Comparison of ENCODE assay signal across 1 cellular context in genomic region chr11:9613830-9614762, GRCh38.
TF ChIP-seq lines count a peak whose summit lies in the region.

No MANE protein-coding gene starts in this region.

TF ChIP-seq in K562, 482 proteins besides CTCF, POLR2A, EP300 and RAD21 (continued from another document and continues in another):
- TF ChIP-seq ZNF318 (IDR thresholded peaks at IDR 0.05; ENCODE audit: borderline replicate concordance in 1 of 2, low read depth in 1 of 2) (no peak), TAF15 (IDR thresholded peaks at IDR 0.05; ENCODE audit: low read depth, low read length) (no peak), MEF2A (IDR thresholded peaks at IDR 0.05; ENCODE audit: control insufficient read depth, low read depth, low read length) (no peak), NELFE (IDR thresholded peaks at IDR 0.05; ENCODE audit: insufficient read depth, insufficient read length) (peak; percentile 20), SMAD1 (IDR thresholded peaks at IDR 0.05; ENCODE audit: low read depth, low read length, partially characterized antibody) (no peak), CTCFL (IDR thresholded peaks at IDR 0.05; ENCODE audit: borderline replicate concordance, insufficient read depth, low read depth, low read length, poor library complexity, severe bottlenecking) (peak; percentile 80), DEAF1 (CRISPR knock-in tag; IDR thresholded peaks at IDR 0.05) (peak; percentile 81), HEY1 (CRISPR knock-in tag; IDR thresholded peaks at IDR 0.05; ENCODE audit: borderline replicate concordance) (no peak), PTBP1 (IDR thresholded peaks at IDR 0.05; ENCODE audit: low read depth, low read length) (no peak), TCFL5 (CRISPR knock-in tag; conservative IDR thresholded peaks at IDR 0.05) (no peak), CHD1 (IDR thresholded peaks at IDR 0.05; ENCODE audit: low read length) (no peak), PYGO2 (tag; IDR thresholded peaks at IDR 0.05) (no peak), ZNF695 (CRISPR knock-in tag; IDR thresholded peaks at IDR 0.05) (no peak), ZNF133 (CRISPR knock-in tag; IDR thresholded peaks at IDR 0.05) (no peak), MAFK (IDR thresholded peaks at IDR 0.05; ENCODE audit: low read length) (no peak), ZNF75A (CRISPR knock-in tag; IDR thresholded peaks at IDR 0.05) (no peak), ZNF830 (CRISPR knock-in tag; IDR thresholded peaks at IDR 0.05) (no peak), ZNF780A (CRISPR knock-in tag; IDR thresholded peaks at IDR 0.05) (no peak), TRIM28 (IDR thresholded peaks at IDR 0.05) (0 out of 2 replicates have a peak, but pooled peaks have one; percentile 17), MLX (CRISPR knock-in tag; conservative IDR thresholded peaks at IDR 0.05) (no peak), TSHZ1 (CRISPR knock-in tag; IDR thresholded peaks at IDR 0.05) (no peak), ZNF175 (CRISPR knock-in tag; IDR thresholded peaks at IDR 0.05; ENCODE audit: low read depth) (peak; percentile 86), SNIP1 (IDR thresholded peaks at IDR 0.05; ENCODE audit: low read depth) (no peak), HNRNPK (IDR thresholded peaks at IDR 0.05; ENCODE audit: low read depth, low read length, poor library complexity, severe bottlenecking) (no peak), ZNF76 (CRISPR knock-in tag; IDR thresholded peaks at IDR 0.05; ENCODE audit: borderline replicate concordance) (no peak), ZNF507 (tag; conservative IDR thresholded peaks at IDR 0.05) (no peak), HNRNPUL1 (IDR thresholded peaks at IDR 0.05; ENCODE audit: low read length) (no peak), HDAC3 (IDR thresholded peaks at IDR 0.05; ENCODE audit: borderline replicate concordance, partially characterized antibody) (peak; percentile 22), RBM34 (IDR thresholded peaks at IDR 0.05; ENCODE audit: borderline replicate concordance, insufficient read depth, low read length) (no peak), TCF7L2 (IDR thresholded peaks at IDR 0.05; ENCODE audit: low read depth, low read length) (no peak), HNRNPLL (IDR thresholded peaks at IDR 0.05; ENCODE audit: low read depth, low read length, poor library complexity, severe bottlenecking) (no peak), HMG20A (CRISPR knock-in tag; conservative IDR thresholded peaks at IDR 0.05) (no peak), ZNF512 (tag; IDR thresholded peaks at IDR 0.05) (no peak), ZBED1 (IDR thresholded peaks at IDR 0.05) (no peak; the same call in 1 of the 2 replicates), HNRNPH1 (optimal IDR thresholded peaks at IDR 0.05; ENCODE audit: low read depth, low read length) (no peak), CHD4 (IDR thresholded peaks at IDR 0.05; ENCODE audit: insufficient read depth, insufficient replicate concordance, low read depth, low read length, poor library complexity, severe bottlenecking) (no peak)
